Comparison of ENCODE assay signal across 18 cellular contexts in genomic region chr6:17744019-17744756, GRCh38. TPM values are rescaled to one million over a fixed set of nuclear protein-coding genes. Genes with fewer than 3 reads are reported as not detected.
DNase-seq lines count a peak whose midpoint lies in the region; ATAC-seq and TF ChIP-seq lines count a peak whose summit lies in the region.
"Had no signal": no experiment of that assay in that cellular context is flagged by ENCODE, and none has a peak within 500 bp of the region (broad histone marks: within the 10 kb centered on the region; RNA-seq: fewer than 3 reads in every experiment).

No MANE protein-coding gene starts in this region.

- H3K4me3 Mint-ChIP-seq in GM23338 = no peak overlapping the region
- H3K4me3 Mint-ChIP-seq in naive B cell = peak overlapping the region in 4 of 8 donors; percentile 4 to 83 (median 57)
- H3K4me3 Mint-ChIP-seq: CD14-positive monocyte; CD4-positive, alpha-beta memory T cell; H9 had no signal

- peak overlapping the region; percentile 71 for H3K4me2 ChIP-seq in BLaER1
- H3K4me2 ChIP-seq in GM23338 = no peak overlapping the region

- 57 to 60% methylated on average over 11 of the region's 11 CpGs for WGBS in thyroid gland, 2 donors

- H4K20me1 ChIP-seq in BLaER1 = no peaks in the 10 kb centered on the region
- no peaks in the 10 kb centered on the region for H4K20me1 ChIP-seq in GM23338 (replicated peaks; ENCODE audit: insufficient read depth)

- no peak for DNase-seq in GM23338 (ENCODE audit: low spot score)
- no peak for DNase-seq in naive B cell
- DNase-seq in thyroid gland = peak; percentile 12 to 30
- DNase-seq in midbrain (lab: John Stamatoyannopoulos, UW) = no peak
- no peak for DNase-seq in NCI-H2081 (lab: John Stamatoyannopoulos, UW)
- DNase-seq in NK-92 treated with Interleukin-12 subunit alpha and Interleukin-12 subunit beta, amount 100 ng/mL, for 24 hours (lab: John Stamatoyannopoulos, UW) = no peak
- DNase-seq: BE2C; Calu3; CD4-positive, alpha-beta memory T cell; DMS79 treated with DMSO at 0.1 percent for 48 hours; EL; H9; IMR-90; KBM-7 had no signal

- H3K36me3 ChIP-seq in BLaER1 (no peaks in the 10 kb centered on the region), GM23338 (ENCODE audit: insufficient read depth) (no peaks in the 10 kb centered on the region), thyroid gland (no peaks in the 10 kb centered on the region)
- H3K36me3 ChIP-seq: BE2C had no signal

- peak overlapping the region; percentile 65 for H3K27ac ChIP-seq in BLaER1
- no peak overlapping the region for H3K27ac ChIP-seq in GM23338 (ENCODE audit: low read depth)
- no peak overlapping the region for H3K27ac ChIP-seq in thyroid gland
- H3K27ac ChIP-seq: HL-60 had no signal

- H3K27me3 Mint-ChIP-seq in GM23338 (ENCODE audit: insufficient read depth, low read depth, poor library complexity) (peaks cover 8% of the 10 kb centered on the region), naive B cell (no peaks in the 10 kb centered on the region)

- peaks cover 47% of the 10 kb centered on the region for H3K4me1 ChIP-seq in BLaER1
- no peaks in the 10 kb centered on the region for H3K4me1 ChIP-seq in GM23338 (ENCODE audit: insufficient read depth)
- no peaks in the 10 kb centered on the region for H3K4me1 ChIP-seq in thyroid gland
- H3K4me1 ChIP-seq: BE2C had no signal

- H3K9me3 ChIP-seq in BLaER1 (peaks cover 10% of the 10 kb centered on the region), thyroid gland (no peaks in the 10 kb centered on the region)
- H3K9me3 ChIP-seq: BE2C had no signal

- H3K27ac Mint-ChIP-seq in GM23338 (no peak overlapping the region), naive B cell (peak overlapping the region in 4 of 6 donors; percentile 42 to 98 (median 60))
- H3K27ac Mint-ChIP-seq: H9 had no signal

- H3K9me3 Mint-ChIP-seq in GM23338 (peaks cover 3% of the 10 kb centered on the region; the same call in 2 of the 3 replicates), naive B cell (peaks cover 0 to 12% (median 7%) of the 10 kb centered on the region in 7 donors)

- TF ChIP-seq CTCF in GM23338 (conservative IDR thresholded peaks at IDR 0.05; ENCODE audit: low read depth in 2 of 2) (no peak), thyroid gland (IDR thresholded peaks at IDR 0.05) (no peak)

- no peak for TF ChIP-seq POLR2A in thyroid gland (IDR thresholded peaks at IDR 0.05)

- no peaks in the 10 kb centered on the region for H3K79me2 ChIP-seq in GM23338 (replicated peaks; ENCODE audit: insufficient read depth)

- no peaks in the 10 kb centered on the region for H3K9me2 ChIP-seq in GM23338 (ENCODE audit: insufficient read depth)

- intact Hi-C loops in thyroid gland (cut with DNase I) = no loop called here

- H3K36me3 Mint-ChIP-seq in GM23338 (ENCODE audit: low read depth) (no peaks in the 10 kb centered on the region), naive B cell (peaks cover 0 to 1% of the 10 kb centered on the region in 2 donors)
- H3K36me3 Mint-ChIP-seq: CD14-positive monocyte; CD4-positive, alpha-beta memory T cell had no signal

- H3K4me3 ChIP-seq in BLaER1 (no peak overlapping the region), GM23338 (no peak overlapping the region), thyroid gland (replicated peaks in 1 of 3) (no peak overlapping the region)
- H3K4me3 ChIP-seq: GM12878 had no signal

- ATAC-seq in GM23338 (no peak), naive B cell (ENCODE audit: low read depth in 2 of 2) (no peak)
- ATAC-seq: GM12878 had no signal

- 0 out of 2 replicates have a peak overlapping the region, but pooled peaks have one; percentile 52 for H2AFZ ChIP-seq in GM23338

- H3F3A ChIP-seq in GM23338 (replicated peaks; ENCODE audit: low read depth) = no peaks in the 10 kb centered on the region

- H3K27me3 ChIP-seq in BLaER1 = no peaks in the 10 kb centered on the region
- H3K27me3 ChIP-seq in GM23338 (ENCODE audit: insufficient read depth) = no peaks in the 10 kb centered on the region
- no peaks in the 10 kb centered on the region for H3K27me3 ChIP-seq in thyroid gland
- H3K27me3 ChIP-seq: BE2C had no signal

- 0 out of 2 replicates have a peak overlapping the region, but pooled peaks have one; percentile 3 for H3K9ac ChIP-seq in BLaER1

- no peaks in the 10 kb centered on the region for H3K4me1 Mint-ChIP-seq in GM23338
- peaks cover 10 to 11% (median 10%) of the 10 kb centered on the region in 3 donors for H3K4me1 Mint-ChIP-seq in naive B cell
- H3K4me1 Mint-ChIP-seq: CD4-positive, alpha-beta memory T cell had no signal

TF ChIP-seq in GM23338, 12 proteins besides CTCF, POLR2A, EP300 and RAD21 (continues in another document):
- TF ChIP-seq CREB1 (CRISPR knock-in tag; IDR thresholded peaks at IDR 0.05; ENCODE audit: low read depth) = no peak
- no peak for TF ChIP-seq ETS1 (IDR thresholded peaks at IDR 0.05)
- no peak for TF ChIP-seq ZNF331 (CRISPR knock-in tag; IDR thresholded peaks at IDR 0.05; ENCODE audit: low read depth)
- no peak for TF ChIP-seq EZH2 (IDR thresholded peaks at IDR 0.05; ENCODE audit: low read depth, unreplicated experiment)
- no peak for TF ChIP-seq JUNB (IDR thresholded peaks at IDR 0.05; ENCODE audit: unreplicated experiment)
- TF ChIP-seq ZNF114 (CRISPR knock-in tag; IDR thresholded peaks at IDR 0.05) = no peak
- no peak for TF ChIP-seq ZNF462 (CRISPR knock-in tag; IDR thresholded peaks at IDR 0.05)
- TF ChIP-seq POLR2AphosphoS5 (IDR thresholded peaks at IDR 0.05; ENCODE audit: low read depth) = no peak

RNA-seq across cellular contexts. Expression of gene NUP153, which starts 37.5 kb away (rescaled TPM):
- total RNA-seq in GM23338 (2014; rRNA removed; shearing (Covaris generic)) = 88.4 and 89.6 TPM in 2 replicates
- polyA plus RNA-seq in GM23338 (2016; fragmentation: Nextera tagmentation; extraction: Ambion mirVana) = 22.0 and 23.8 TPM in 2 replicates
- polyA plus RNA-seq in naive B cell (ENCODE audit: low read depth in 6 of 6) = 1 to 10 TPM; 2.9 to 7.6 (median 5.4) TPM
- 10 to 100 TPM; 38.0 to 58.6 (median 44.9) TPM for total RNA-seq in thyroid gland

Comparison
In these comparisons a context has a peak if more than half of its experiments do, and no peak if none do; other contexts are left out.
1. DNase-seq: peak in thyroid gland (2 of 2); none in GM23338 (single experiment), naive B cell (single experiment), midbrain (single experiment), NCI-H2081 (0 of 2) and NK-92 treated with Interleukin-12 subunit alpha and Interleukin-12 subunit beta, amount 100 ng/mL, for 24 hours (single experiment).